20 cellular contexts compared by ENCODE assay signal in the genomic region with DNA sequence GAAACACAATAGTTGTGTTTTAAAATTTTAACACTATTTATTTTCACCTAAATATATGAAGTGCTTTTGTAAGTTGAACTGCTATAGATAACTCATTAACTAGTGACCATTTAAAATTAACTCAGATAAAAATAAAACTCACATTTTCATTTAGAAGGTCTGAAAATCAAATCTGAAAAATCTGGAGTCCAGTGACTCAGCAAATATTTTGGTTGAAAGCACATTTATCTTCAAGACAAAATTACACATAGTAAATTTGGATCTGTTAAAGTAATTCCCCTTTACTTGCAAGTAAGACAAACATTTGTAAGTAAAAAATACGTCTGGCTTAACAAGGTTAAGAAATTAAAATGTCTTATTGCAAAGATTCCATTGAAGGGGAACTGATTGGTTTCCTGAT.
A peak's percentile ranks its signal among the peaks of the same experiment; 100 is the strongest.
DNase-seq lines count a peak whose midpoint lies in the region; ATAC-seq and TF ChIP-seq lines count a peak whose summit lies in the region.
"Had no signal": no experiment of that assay in that cellular context is flagged by ENCODE, and none has a peak within 500 bp of the region (broad histone marks: within the 10 kb centered on the region; RNA-seq: fewer than 3 reads in every experiment).

No MANE protein-coding gene starts in this region.

- H3K4me1 ChIP-seq in BLaER1 (peaks cover 11% of the 10 kb centered on the region), adipocyte (ENCODE audit: control insufficient read depth, insufficient read depth, low read length) (peaks cover 5% of the 10 kb centered on the region), smooth muscle cell (ENCODE audit: low read depth) (no peaks in the 10 kb centered on the region), lower lobe of right lung (no peaks in the 10 kb centered on the region)
- H3K4me1 ChIP-seq: SJSA1 had no signal

- H3F3A ChIP-seq in smooth muscle cell (ENCODE audit: low read depth) = no peaks in the 10 kb centered on the region

- H3K27me3 ChIP-seq in BLaER1 = no peaks in the 10 kb centered on the region
- H3K27me3 ChIP-seq in adipocyte (replicated peaks; ENCODE audit: control insufficient read depth, insufficient read depth, low read length) = no peaks in the 10 kb centered on the region
- no peaks in the 10 kb centered on the region for H3K27me3 ChIP-seq in smooth muscle cell (ENCODE audit: low read depth)
- no peaks in the 10 kb centered on the region for H3K27me3 ChIP-seq in lower lobe of right lung (ENCODE audit: low read depth)
- H3K27me3 ChIP-seq: SJSA1 had no signal

- intact Hi-C loops in lower lobe of right lung (cut with DNase I) = no loop called here

- H3K9ac ChIP-seq in BLaER1 (no peak overlapping the region), adipocyte (ENCODE audit: low read length) (no peak overlapping the region), smooth muscle cell (ENCODE audit: low read depth) (no peak overlapping the region)

- peak overlapping the region; percentile 76 for H2AFZ ChIP-seq in smooth muscle cell (ENCODE audit: low read depth)
- H2AFZ ChIP-seq: PC-9 had no signal

- H4K20me1 ChIP-seq in BLaER1 = no peaks in the 10 kb centered on the region
- no peaks in the 10 kb centered on the region for H4K20me1 ChIP-seq in smooth muscle cell (ENCODE audit: low read depth)

- no peaks in the 10 kb centered on the region for H3K79me2 ChIP-seq in smooth muscle cell (ENCODE audit: low read depth)

- no peak for ATAC-seq in lower lobe of right lung
- ATAC-seq in GM19023 (IDR thresholded peaks at IDR 0.05; ENCODE audit: unreplicated experiment) = no peak
- ATAC-seq: Right ventricle myocardium inferior had no signal

- peaks cover 5% of the 10 kb centered on the region; the same call in 1 of the 2 replicates for H3K9me3 ChIP-seq in BLaER1
- H3K9me3 ChIP-seq in adipocyte (ENCODE audit: control insufficient read depth, low read length) = no peaks in the 10 kb centered on the region
- H3K9me3 ChIP-seq in smooth muscle cell (replicated peaks; ENCODE audit: low read depth) = no peaks in the 10 kb centered on the region
- H3K9me3 ChIP-seq in lower lobe of right lung = no peaks in the 10 kb centered on the region

- no peak overlapping the region for H3K4me3 ChIP-seq in BLaER1
- no peak overlapping the region for H3K4me3 ChIP-seq in adipocyte (ENCODE audit: low read length)
- H3K4me3 ChIP-seq in fibroblast of mammary gland (ENCODE audit: control insufficient read depth, low read depth, low read length) = no peak overlapping the region
- H3K4me3 ChIP-seq in smooth muscle cell = no peak overlapping the region
- H3K4me3 ChIP-seq in lower lobe of right lung = no peak overlapping the region
- H3K4me3 ChIP-seq: PC-9, SJSA1 had no signal

- H3K36me3 ChIP-seq in BLaER1 = no peaks in the 10 kb centered on the region
- H3K36me3 ChIP-seq in adipocyte (ENCODE audit: control insufficient read depth, insufficient read depth, low read length, severe bottlenecking) = no peaks in the 10 kb centered on the region
- H3K36me3 ChIP-seq in smooth muscle cell (ENCODE audit: low read depth) = no peaks in the 10 kb centered on the region
- H3K36me3 ChIP-seq in lower lobe of right lung = no peaks in the 10 kb centered on the region
- H3K36me3 ChIP-seq: SJSA1 had no signal

- 44% methylated on average over 1 of the region's 1 CpG for WGBS in smooth muscle cell (ENCODE audit: low lambda C conversion rate)

- H3K27ac ChIP-seq in BLaER1 = no peak overlapping the region
- H3K27ac ChIP-seq in smooth muscle cell (ENCODE audit: low read depth) = no peak overlapping the region
- H3K27ac ChIP-seq in lower lobe of right lung = no peak overlapping the region
- H3K27ac ChIP-seq: PC-9, SJSA1 had no signal

- no peak for TF ChIP-seq CTCF in fibroblast of mammary gland (conservative IDR thresholded peaks at IDR 0.05; ENCODE audit: control insufficient read depth, insufficient read depth, low read depth, low read length)
- no peak for TF ChIP-seq CTCF in smooth muscle cell (IDR thresholded peaks at IDR 0.05; ENCODE audit: borderline replicate concordance, insufficient read depth, poor library complexity, severe bottlenecking)
- no peak for TF ChIP-seq CTCF in lower lobe of right lung (IDR thresholded peaks at IDR 0.05)

- H3K4me2 ChIP-seq in BLaER1 (peak overlapping the region; percentile 34; the same call in 1 of the 2 replicates), smooth muscle cell (no peak overlapping the region)
- H3K4me2 ChIP-seq: PC-9 had no signal

- DNase-seq in adipocyte (ENCODE audit: low read depth) (peak; percentile 44), fibroblast of mammary gland (ENCODE audit: low read depth) (peak; percentile 6), smooth muscle cell (lab: John Stamatoyannopoulos, UW; ENCODE audit: unreplicated experiment) (no peak), lower lobe of right lung (no peak)
- DNase-seq in activated effector memory CD4-positive, alpha-beta T cell treated with anti-CD3 and anti-CD28 coated beads, Interleukin-2, amount 50 U/mL, for 16 hours = no peak
- DNase-seq: CD8-positive, alpha-beta memory T cell; DMS 273 treated with DMSO at 0.1 percent for 48 hours; DMS79; GF-D8; NCI-H1105 treated with DMSO at 0.1 percent for 48 hours; NCI-H146; NCI-H1930; NCI-H446; NCI-H524 treated with DMSO at 0.1 percent for 48 hours; NCI-H82; PC-9 had no signal

Comparison
In these comparisons a context has a peak if more than half of its experiments do, and no peak if none do; other contexts are left out.
1. DNase-seq: peak in adipocyte (single experiment) and fibroblast of mammary gland (single experiment); none in smooth muscle cell (single experiment), lower lobe of right lung (single experiment) and activated effector memory CD4-positive, alpha-beta T cell treated with anti-CD3 and anti-CD28 coated beads, Interleukin-2, amount 50 U/mL, for 16 hours (single experiment).